In genomic region chr11:57818812-57819211, GRCh38 we compare ENCODE assay signal across 32 cellular contexts.
"Had no signal": no experiment of that assay in that cellular context is flagged by ENCODE, and none has a peak within 500 bp of the region (broad histone marks: within the 10 kb centered on the region; RNA-seq: fewer than 3 reads in every experiment).

No MANE protein-coding gene starts in this region.

- H3K27ac ChIP-seq: left lung, lower lobe of right lung, prostate gland, sigmoid colon, thyroid gland, transverse colon, uterus had no signal

- H3K4me3 Mint-ChIP-seq: naive thymus-derived CD8-positive, alpha-beta T cell; nephron; neural crest cell; stimulated activated memory B cell treated with anti-CD40 and anti-IgM and Interleukin-4, amounts not matched to agents 10 μg/mL and 1 μg/mL and 100 μg/mL, for 72 hours; stimulated activated naive CD8-positive, alpha-beta T cell treated with anti-CD3 and anti-CD28 coated beads, Interleukin-15, amount 100 ng/mL, for 72 hours had no signal

- DNase-seq: heart right ventricle; hippocampal formation; kidney glomerular epithelial cell; left cardiac atrium; left lung; lower lobe of right lung; mammary epithelial cell; mesenchymal stem cell; naive thymus-derived CD8-positive, alpha-beta T cell; nucleus accumbens; pancreas; posterior cingulate gyrus; retina; right cardiac atrium; sigmoid colon; stimulated activated CD4-positive, alpha-beta T cell treated with anti-CD3 and anti-CD28 coated beads, Interleukin-1b, Interleukin-23, amount 100 ng/mL, for 48 hours; stimulated activated CD4-positive, alpha-beta T cell treated with anti-CD3 and anti-CD28 coated beads, Interleukin-2, amount 100 ng/mL, for 48 hours; stimulated activated CD4-positive, alpha-beta T cell treated with anti-CD3 and anti-CD28 coated beads, Interleukin-4, amount 100 ng/mL, for 4 hours; stimulated activated CD8-positive, alpha-beta memory T cell treated with anti-CD3 and anti-CD28 coated beads, Interleukin-4, amount 100 ng/mL, for 48 hours; stimulated activated naive CD4-positive, alpha-beta T cell treated with Interleukin-2 at 50 U/mL for 16 hours; stimulated activated naive CD8-positive, alpha-beta T cell treated with anti-CD3 and anti-CD28 coated beads, Interleukin-15, amount 100 ng/mL, for 72 hours; substantia nigra; testis; thyroid gland; transverse colon; uterus had no signal

- H3K4me2 ChIP-seq: smooth muscle cell had no signal

- H3K4me3 ChIP-seq: heart right ventricle, left lung, lower lobe of right lung, pancreas, prostate gland, sigmoid colon, smooth muscle cell, testis, thyroid gland, transverse colon, uterus had no signal

- H3K4me1 ChIP-seq: left lung, prostate gland, sigmoid colon, thyroid gland, transverse colon, uterus had no signal

- H3K9me3 Mint-ChIP-seq: naive thymus-derived CD8-positive, alpha-beta T cell; nephron; neural crest cell; stimulated activated memory B cell treated with anti-CD40 and anti-IgM and Interleukin-4, amounts not matched to agents 10 μg/mL and 1 μg/mL and 100 μg/mL, for 72 hours; stimulated activated naive CD8-positive, alpha-beta T cell treated with anti-CD3 and anti-CD28 coated beads, Interleukin-15, amount 100 ng/mL, for 72 hours had no signal

- H3K36me3 ChIP-seq: uterus had no signal

- H3K27ac Mint-ChIP-seq: stimulated activated memory B cell treated with anti-CD40 and anti-IgM and Interleukin-4, amounts not matched to agents 10 μg/mL and 1 μg/mL and 100 μg/mL, for 72 hours had no signal

- H3K27me3 Mint-ChIP-seq: naive thymus-derived CD8-positive, alpha-beta T cell; stimulated activated memory B cell treated with anti-CD40 and anti-IgM and Interleukin-4, amounts not matched to agents 10 μg/mL and 1 μg/mL and 100 μg/mL, for 72 hours; stimulated activated naive CD8-positive, alpha-beta T cell treated with anti-CD3 and anti-CD28 coated beads, Interleukin-15, amount 100 ng/mL, for 72 hours had no signal

- H3K9me3 ChIP-seq: heart right ventricle, left lung, lower lobe of right lung, pancreas, prostate gland, sigmoid colon, testis, thyroid gland, transverse colon, uterus had no signal

- H3K4me1 Mint-ChIP-seq: naive thymus-derived CD8-positive, alpha-beta T cell; nephron; neural crest cell had no signal

- ATAC-seq: left cardiac atrium; naive thymus-derived CD8-positive, alpha-beta T cell; right cardiac atrium; stimulated activated memory B cell treated with anti-CD40 and anti-IgM and Interleukin-4, amounts not matched to agents 10 μg/mL and 1 μg/mL and 100 μg/mL, for 72 hours; stimulated activated naive CD8-positive, alpha-beta T cell treated with anti-CD3 and anti-CD28 coated beads, Interleukin-15, amount 100 ng/mL, for 72 hours had no signal

- H3K27me3 ChIP-seq: heart right ventricle, left lung, pancreas, sigmoid colon, testis, thyroid gland, transverse colon, uterus had no signal

- FAIRE-seq: keratinocyte, pancreas had no signal
